ENCODE assay signal across 17 cellular contexts in genomic region chr1:191290441-191290840, GRCh38.
DNase-seq lines count a peak whose midpoint lies in the region; ATAC-seq lines count a peak whose summit lies in the region.
"Had no signal": no experiment of that assay in that cellular context is flagged by ENCODE, and none has a peak within 500 bp of the region (broad histone marks: within the 10 kb centered on the region; RNA-seq: fewer than 3 reads in every experiment).

No MANE protein-coding gene starts in this region.

- no peak overlapping the region for H3K4me3 Mint-ChIP-seq in activated CD4-positive, alpha-beta T cell treated with anti-CD3 and anti-CD28 coated beads, Interleukin-2, amount 10 ng/mL, durations not matched to agents 7 days and 5 days
- H3K4me3 Mint-ChIP-seq: activated CD4-positive, alpha-beta T cell treated with anti-CD3 and anti-CD28 coated beads for 36 hours; CD4-positive, alpha-beta T cell; dendritic cell treated with granulocyte-macrophage colony-stimulating factor and Interleukin-4, amounts not matched to agents 40 ng/mL and 50 ng/mL, for 4 days; natural killer cell treated with Interleukin-12 subunit alpha and Interleukin-12 subunit beta and Interleukin-15 and Interleukin-18, amount 100 ng/mL, for 72 hours had no signal

- H3K27ac ChIP-seq in HUES48 (ENCODE audit: low read depth, low read length), result no peak overlapping the region
- H3K27ac ChIP-seq: Peyer's patch, spleen had no signal

- H3K4me1 ChIP-seq in HUES48 (ENCODE audit: control insufficient read depth, insufficient read depth, low read length), result no peaks in the 10 kb centered on the region
- H3K4me1 ChIP-seq: Peyer's patch, spleen had no signal

- no peaks in the 10 kb centered on the region for H3K27me3 Mint-ChIP-seq in activated CD4-positive, alpha-beta T cell treated with anti-CD3 and anti-CD28 coated beads, Interleukin-2, amount 10 ng/mL, durations not matched to agents 7 days and 5 days
- H3K27me3 Mint-ChIP-seq: activated CD4-positive, alpha-beta T cell treated with anti-CD3 and anti-CD28 coated beads for 36 hours; CD4-positive, alpha-beta T cell; dendritic cell treated with granulocyte-macrophage colony-stimulating factor and Interleukin-4, amounts not matched to agents 40 ng/mL and 50 ng/mL, for 4 days; natural killer cell treated with Interleukin-12 subunit alpha and Interleukin-12 subunit beta and Interleukin-15 and Interleukin-18, amount 100 ng/mL, for 72 hours had no signal

- intact Hi-C loops in left colon (cut with DNase I, micrococcal nuclease), result no loop called here

- peaks cover 13% of the 10 kb centered on the region for H3K9me3 Mint-ChIP-seq in activated CD4-positive, alpha-beta T cell treated with anti-CD3 and anti-CD28 coated beads, Interleukin-2, amount 10 ng/mL, durations not matched to agents 7 days and 5 days

- no peaks in the 10 kb centered on the region for H3K36me3 ChIP-seq in HUES48 (ENCODE audit: control insufficient read depth, insufficient read depth, low read length)
- H3K36me3 ChIP-seq: Peyer's patch, spleen had no signal

- no peak overlapping the region for H3K27ac Mint-ChIP-seq in activated CD4-positive, alpha-beta T cell treated with anti-CD3 and anti-CD28 coated beads, Interleukin-2, amount 10 ng/mL, durations not matched to agents 7 days and 5 days
- H3K27ac Mint-ChIP-seq: activated CD4-positive, alpha-beta T cell treated with anti-CD3 and anti-CD28 coated beads for 36 hours; CD4-positive, alpha-beta T cell; dendritic cell treated with granulocyte-macrophage colony-stimulating factor and Interleukin-4, amounts not matched to agents 40 ng/mL and 50 ng/mL, for 4 days; natural killer cell treated with Interleukin-12 subunit alpha and Interleukin-12 subunit beta and Interleukin-15 and Interleukin-18, amount 100 ng/mL, for 72 hours had no signal

- ATAC-seq in left colon, result no peak
- ATAC-seq: activated CD4-positive, alpha-beta T cell treated with anti-CD3 and anti-CD28 coated beads for 36 hours; natural killer cell treated with Interleukin-12 subunit alpha and Interleukin-12 subunit beta and Interleukin-15 and Interleukin-18, amount 100 ng/mL, for 72 hours; SK-N-SH treated with all-trans-retinoic acid at 6 μM for 48 hours had no signal

- H3K27me3 ChIP-seq in HUES48 (ENCODE audit: control insufficient read depth, insufficient read depth, low read length), result no peaks in the 10 kb centered on the region
- H3K27me3 ChIP-seq: Peyer's patch, spleen had no signal

- in situ Hi-C loops in ACHN (cut with HindIII; ENCODE audit: low pct_ligation_motif_present, low pct_unique_long_range_greater_than_20kb, low sequenced_read_pairs), result no loop called here

- no peaks in the 10 kb centered on the region for H3K9me3 ChIP-seq in HUES48 (ENCODE audit: control insufficient read depth, insufficient read depth, low read length)
- H3K9me3 ChIP-seq: Peyer's patch had no signal

- no peaks in the 10 kb centered on the region for H3K4me1 Mint-ChIP-seq in activated CD4-positive, alpha-beta T cell treated with anti-CD3 and anti-CD28 coated beads, Interleukin-2, amount 10 ng/mL, durations not matched to agents 7 days and 5 days
- H3K4me1 Mint-ChIP-seq: activated CD4-positive, alpha-beta T cell treated with anti-CD3 and anti-CD28 coated beads for 36 hours had no signal

- no peaks in the 10 kb centered on the region for H3K36me3 Mint-ChIP-seq in activated CD4-positive, alpha-beta T cell treated with anti-CD3 and anti-CD28 coated beads, Interleukin-2, amount 10 ng/mL, durations not matched to agents 7 days and 5 days (ENCODE audit: low read depth)

- DNase-seq in ACHN (peak; percentile 70), SK-N-DZ (ENCODE audit: low spot score) (peak; percentile 31), kidney glomerular epithelial cell (lab: John Stamatoyannopoulos, UW) (peak; percentile 33), GDM1 (lab: John Stamatoyannopoulos, UW) (no peak), 8988T (no peak), left colon (no peak)
- no peak for DNase-seq in activated CD4-positive, alpha-beta T cell treated with anti-CD3 and anti-CD28 coated beads, Interleukin-2, amount 10 ng/mL, durations not matched to agents 7 days and 5 days
- DNase-seq: activated CD4-positive, alpha-beta T cell treated with anti-CD3 and anti-CD28 coated beads for 36 hours; CD4-positive, alpha-beta T cell; NCI-H1092 treated with DMSO at 0.1 percent for 48 hours; Peyer's patch; spleen; stimulated activated CD4-positive, alpha-beta T cell treated with anti-CD3 and anti-CD28 coated beads, Interleukin-4, amount 100 ng/mL, for 4 hours had no signal

- H3K9ac ChIP-seq in HUES48 (ENCODE audit: low read depth, low read length), result peak overlapping the region; percentile 4; the same call in 1 of the 2 replicates

- POLR2A ChIA-PET in activated CD4-positive, alpha-beta T cell treated with anti-CD3 and anti-CD28 coated beads, Interleukin-2, amount 10 ng/mL, durations not matched to agents 7 days and 5 days (lab: Charles Lee), result no interaction called here

- CTCF ChIA-PET in activated CD4-positive, alpha-beta T cell treated with anti-CD3 and anti-CD28 coated beads, Interleukin-2, amount 10 ng/mL, durations not matched to agents 7 days and 5 days (lab: Charles Lee), result no interaction called here

- no peak overlapping the region for H3K4me3 ChIP-seq in HUES48 (ENCODE audit: low read depth, low read length)
- H3K4me3 ChIP-seq: Peyer's patch, spleen had no signal

Comparison
In these comparisons a context has a peak if more than half of its experiments do, and no peak if none do; other contexts are left out.
1. DNase-seq: peak in ACHN (single experiment), SK-N-DZ (single experiment) and kidney glomerular epithelial cell (single experiment); none in GDM1 (single experiment), activated CD4-positive, alpha-beta T cell treated with anti-CD3 and anti-CD28 coated beads, Interleukin-2, amount 10 ng/mL, durations not matched to agents 7 days and 5 days (single experiment), 8988T (single experiment) and left colon (0 of 2).